14 cellular contexts compared by ENCODE assay signal in the genomic region with DNA sequence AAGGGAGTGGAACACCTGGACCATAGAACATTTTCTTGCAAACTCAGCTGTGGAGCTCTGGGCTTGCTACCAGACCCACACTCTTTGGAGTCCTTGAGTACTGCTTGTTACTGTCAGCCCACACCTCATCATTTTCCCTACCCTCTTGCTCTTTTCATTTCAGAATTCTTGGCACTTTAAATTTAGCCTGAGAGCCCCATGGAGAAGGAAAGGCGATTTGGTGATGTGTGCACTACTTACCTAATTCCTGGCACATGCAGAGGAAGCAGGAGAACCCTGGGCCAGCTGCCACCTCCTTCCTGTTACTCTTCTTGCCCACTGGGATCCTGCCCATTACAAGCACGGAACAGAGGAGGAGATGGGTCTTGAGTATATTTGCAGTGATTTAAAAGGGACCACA. TPM values are rescaled to one million over a fixed set of nuclear protein-coding genes. Genes with fewer than 3 reads are reported as not detected.
DNase-seq lines count a peak whose midpoint lies in the region; ATAC-seq, FAIRE-seq and TF ChIP-seq lines count a peak whose summit lies in the region.
"Had no signal": no experiment of that assay in that cellular context is flagged by ENCODE, and none has a peak within 500 bp of the region (broad histone marks: within the 10 kb centered on the region; RNA-seq: fewer than 3 reads in every experiment).

No MANE protein-coding gene starts in this region.

- DNase-seq in MG63 (peak; percentile 54), astrocyte of the spinal cord (ENCODE audit: low read depth, low spot score) (peak; percentile 7), right cardiac atrium (peak; percentile 22 to 67 (median 55)), superior temporal gyrus (ENCODE audit: extremely low spot score) (peak; percentile 41), frontal cortex (ENCODE audit: low spot score in 2 of 2) (no peak), NCI-H187 treated with DMSO at 0.1 percent for 48 hours (lab: John Stamatoyannopoulos, UW) (no peak)
- DNase-seq in activated naive CD8-positive, alpha-beta T cell treated with anti-CD3 and anti-CD28 coated beads, Interleukin-2, amount 50 U/mL, for 24 hours: no peak
- DNase-seq: CD4-positive, CD25-positive, alpha-beta regulatory T cell; endodermal cell; naive B cell; T1000 had no signal

- intact Hi-C loops in right cardiac atrium (cut with DNase I): loop anchor here in 3 of 4 donors (5.0 to 10.0 kb wide), 6 partner anchors 100 to 313 kb away; no protein-coding TSS in a partner anchor

- H3K27me3 Mint-ChIP-seq in activated naive CD8-positive, alpha-beta T cell treated with anti-CD3 and anti-CD28 coated beads, Interleukin-2, amount 50 U/mL, for 24 hours: peaks cover 14% of the 10 kb centered on the region

- H3K27me3 ChIP-seq in MG63 (no peaks in the 10 kb centered on the region), right cardiac atrium (ENCODE audit: control insufficient read depth, insufficient read depth) (no peaks in the 10 kb centered on the region)
- H3K27me3 ChIP-seq: SJCRH30 had no signal

- H3K4me3 ChIP-seq in MG63: no peak overlapping the region
- H3K4me3 ChIP-seq in astrocyte of the spinal cord (ENCODE audit: low read depth, low read length): no peak overlapping the region
- H3K4me3 ChIP-seq in right cardiac atrium (ENCODE audit: low read length): no peak overlapping the region
- H3K4me3 ChIP-seq: K562, SJCRH30 had no signal

- no peak overlapping the region for H3K27ac Mint-ChIP-seq in activated naive CD8-positive, alpha-beta T cell treated with anti-CD3 and anti-CD28 coated beads, Interleukin-2, amount 50 U/mL, for 24 hours
- H3K27ac Mint-ChIP-seq: CD4-positive, CD25-positive, alpha-beta regulatory T cell; endodermal cell; naive B cell; stimulated activated memory B cell treated with anti-CD40 and anti-IgM and Interleukin-4, amounts not matched to agents 10 μg/mL and 1 μg/mL and 100 μg/mL, for 72 hours had no signal

- peaks cover 3% of the 10 kb centered on the region for H3K36me3 Mint-ChIP-seq in activated naive CD8-positive, alpha-beta T cell treated with anti-CD3 and anti-CD28 coated beads, Interleukin-2, amount 50 U/mL, for 24 hours (ENCODE audit: low read depth)
- H3K36me3 Mint-ChIP-seq: CD4-positive, CD25-positive, alpha-beta regulatory T cell had no signal

- in situ Hi-C loops in astrocyte of the spinal cord (cut with HindIII; ENCODE audit: low sequenced_read_pairs): no loop called here

- no peaks in the 10 kb centered on the region for H3K4me1 Mint-ChIP-seq in activated naive CD8-positive, alpha-beta T cell treated with anti-CD3 and anti-CD28 coated beads, Interleukin-2, amount 50 U/mL, for 24 hours
- H3K4me1 Mint-ChIP-seq: CD4-positive, CD25-positive, alpha-beta regulatory T cell; endodermal cell; naive B cell; stimulated activated memory B cell treated with anti-CD40 and anti-IgM and Interleukin-4, amounts not matched to agents 10 μg/mL and 1 μg/mL and 100 μg/mL, for 72 hours had no signal

- peaks cover 7% of the 10 kb centered on the region for H3K4me1 ChIP-seq in right cardiac atrium (ENCODE audit: control insufficient read depth, insufficient read depth, low read length)

- WGBS in right cardiac atrium: 30% methylated on average over 2 of the region's 2 CpGs

- ATAC-seq in right cardiac atrium: peak; percentile 60 to 81
- ATAC-seq in activated naive CD8-positive, alpha-beta T cell treated with anti-CD3 and anti-CD28 coated beads, Interleukin-2, amount 50 U/mL, for 24 hours: no peak
- ATAC-seq: stimulated activated memory B cell treated with anti-CD40 and anti-IgM and Interleukin-4, amounts not matched to agents 10 μg/mL and 1 μg/mL and 100 μg/mL, for 72 hours had no signal

- peaks cover 24% of the 10 kb centered on the region for H3K9me3 Mint-ChIP-seq in activated naive CD8-positive, alpha-beta T cell treated with anti-CD3 and anti-CD28 coated beads, Interleukin-2, amount 50 U/mL, for 24 hours

- peak overlapping the region; percentile 88 for H3K27ac ChIP-seq in right cardiac atrium (ENCODE audit: low read length)

- H3K9me3 ChIP-seq in MG63 (peaks cover 25% of the 10 kb centered on the region; the same call in 1 of the 2 replicates), right cardiac atrium (ENCODE audit: control insufficient read depth, low read length) (no peaks in the 10 kb centered on the region)

- FAIRE-seq in frontal cortex (lab: Jason Lieb, UNC): no peak
- FAIRE-seq: K562 had no signal

- TF ChIP-seq CTCF in astrocyte of the spinal cord (IDR thresholded peaks at IDR 0.05; ENCODE audit: low read depth, low read length): no peak

- H3K36me3 ChIP-seq in MG63: no peaks in the 10 kb centered on the region
- H3K36me3 ChIP-seq: SJCRH30 had no signal

- no peak overlapping the region for H3K4me3 Mint-ChIP-seq in activated naive CD8-positive, alpha-beta T cell treated with anti-CD3 and anti-CD28 coated beads, Interleukin-2, amount 50 U/mL, for 24 hours
- H3K4me3 Mint-ChIP-seq: CD4-positive, CD25-positive, alpha-beta regulatory T cell; endodermal cell; naive B cell; stimulated activated memory B cell treated with anti-CD40 and anti-IgM and Interleukin-4, amounts not matched to agents 10 μg/mL and 1 μg/mL and 100 μg/mL, for 72 hours had no signal

RNA-seq across cellular contexts. Expression of a gene that starts 31.8 kb away (rescaled TPM):
- not detected in 2 replicates for total RNA-seq in MG63 (2014; rRNA removed; shearing (Covaris generic); ENCODE audit: low replicate concordance)
- 1 to 10 TPM; 2.1 to 6.0 (median 3.9) TPM for total RNA-seq in right cardiac atrium
- 5.7 TPM for polyA plus RNA-seq in right cardiac atrium
- 26.9 TPM for total RNA-seq in frontal cortex
- total RNA-seq: CD4-positive, CD25-positive, alpha-beta regulatory T cell; K562 had no signal
- polyA plus RNA-seq: CD4-positive, CD25-positive, alpha-beta regulatory T cell had no signal

Comparison
In these comparisons a context has a peak if more than half of its experiments do, and no peak if none do; other contexts are left out.
1. DNase-seq: peak in MG63 (single experiment), astrocyte of the spinal cord (single experiment), right cardiac atrium (3 of 3) and superior temporal gyrus (single experiment); none in frontal cortex (0 of 2), NCI-H187 treated with DMSO at 0.1 percent for 48 hours (single experiment) and activated naive CD8-positive, alpha-beta T cell treated with anti-CD3 and anti-CD28 coated beads, Interleukin-2, amount 50 U/mL, for 24 hours (single experiment).